In genomic region chr19:15331419-15332310, GRCh38 we compare ENCODE assay signal across 7 cellular contexts. TPM values are rescaled to one million over a fixed set of nuclear protein-coding genes. Genes with fewer than 3 reads are reported as not detected.
DNase-seq lines count a peak whose midpoint lies in the region; ATAC-seq and TF ChIP-seq lines count a peak whose summit lies in the region.

No MANE protein-coding gene starts in this region.

- H3K27me3 Mint-ChIP-seq in activated T-helper 1 cell treated with anti-CD3 and anti-CD28 coated beads, Interleukin-12 subunit alpha, Interleukin-12 subunit beta, Interleukin-2, Interleukin-4 antibody, amounts not matched to agents 30 ng/mL and 10 ng/mL and 1 ng/mL, durations not matched to agents 14 hours and 24 hours and 36 hours (ENCODE audit: insufficient read depth): no peaks in the 10 kb centered on the region
- no peaks in the 10 kb centered on the region for H3K27me3 Mint-ChIP-seq in neural crest cell (ENCODE audit: low read depth)

- no peak for TF ChIP-seq CTCF in fibroblast of mammary gland (conservative IDR thresholded peaks at IDR 0.05; ENCODE audit: control insufficient read depth, insufficient read depth, low read depth, low read length)
- TF ChIP-seq CTCF in neural crest cell (conservative IDR thresholded peaks at IDR 0.05): no peak

- H3K27me3 ChIP-seq in subcutaneous abdominal adipose tissue (ENCODE audit: control insufficient read depth in 5 of 5, insufficient read depth in 4 of 5, low read length in 5 of 5): no peaks in the 10 kb centered on the region

- H3K9me3 ChIP-seq in subcutaneous abdominal adipose tissue (ENCODE audit: control insufficient read depth in 5 of 5, low read length in 5 of 5): no peaks in the 10 kb centered on the region

- peak overlapping the region; percentile 98 for H3K4me3 Mint-ChIP-seq in activated T-helper 1 cell treated with anti-CD3 and anti-CD28 coated beads, Interleukin-12 subunit alpha, Interleukin-12 subunit beta, Interleukin-2, Interleukin-4 antibody, amounts not matched to agents 30 ng/mL and 10 ng/mL and 1 ng/mL, durations not matched to agents 14 hours and 24 hours and 36 hours
- peak overlapping the region; percentile 98 for H3K4me3 Mint-ChIP-seq in neural crest cell

- H3K4me1 ChIP-seq in subcutaneous abdominal adipose tissue (ENCODE audit: control insufficient read depth in 5 of 5, insufficient read depth in 5 of 5, low read length in 5 of 5): peaks cover 7 to 53% (median 49%) of the 10 kb centered on the region in 5 donors

- H3K27ac ChIP-seq in subcutaneous abdominal adipose tissue (ENCODE audit: low read depth, low read length): peak overlapping the region; percentile 94

- peaks cover 11% of the 10 kb centered on the region for H3K36me3 Mint-ChIP-seq in activated T-helper 1 cell treated with anti-CD3 and anti-CD28 coated beads, Interleukin-12 subunit alpha, Interleukin-12 subunit beta, Interleukin-2, Interleukin-4 antibody, amounts not matched to agents 30 ng/mL and 10 ng/mL and 1 ng/mL, durations not matched to agents 14 hours and 24 hours and 36 hours (ENCODE audit: low read depth)
- H3K36me3 Mint-ChIP-seq in neural crest cell (ENCODE audit: low read depth): peaks cover 4% of the 10 kb centered on the region

- intact Hi-C loops in activated T-helper 1 cell treated with anti-CD3 and anti-CD28 coated beads, Interleukin-12 subunit alpha, Interleukin-12 subunit beta, Interleukin-2, Interleukin-4 antibody, amounts not matched to agents 30 ng/mL and 10 ng/mL and 1 ng/mL, durations not matched to agents 14 hours and 24 hours and 36 hours (cut with micrococcal nuclease): loop anchor here (1.0 to 2.0 kb wide), 4 partner anchors 31 to 225 kb away; partner anchors contain the start of gene AKAP8

- DNase-seq in OCI-M1 (lab: John Stamatoyannopoulos, UW) (peak; percentile 82), fibroblast of mammary gland (ENCODE audit: low read depth) (peak; percentile 39), neural crest cell (ENCODE audit: low read depth, low spot score) (peak; percentile 10)
- peak; percentile 60 for DNase-seq in activated T-helper 1 cell treated with anti-CD3 and anti-CD28 coated beads, Interleukin-12 subunit alpha, Interleukin-12 subunit beta, Interleukin-2, Interleukin-4 antibody, amounts not matched to agents 30 ng/mL and 10 ng/mL and 1 ng/mL, durations not matched to agents 14 hours and 24 hours and 36 hours (ENCODE audit: low spot score)

- peaks cover 43% of the 10 kb centered on the region for H3K4me1 Mint-ChIP-seq in activated T-helper 1 cell treated with anti-CD3 and anti-CD28 coated beads, Interleukin-12 subunit alpha, Interleukin-12 subunit beta, Interleukin-2, Interleukin-4 antibody, amounts not matched to agents 30 ng/mL and 10 ng/mL and 1 ng/mL, durations not matched to agents 14 hours and 24 hours and 36 hours (ENCODE audit: low read depth)
- peaks cover 45% of the 10 kb centered on the region for H3K4me1 Mint-ChIP-seq in neural crest cell

- no peaks in the 10 kb centered on the region for H3K36me3 ChIP-seq in subcutaneous abdominal adipose tissue (ENCODE audit: control insufficient read depth in 5 of 5, insufficient read depth in 5 of 5, low read length in 5 of 5)

- no peaks in the 10 kb centered on the region for H3K9me3 Mint-ChIP-seq in activated T-helper 1 cell treated with anti-CD3 and anti-CD28 coated beads, Interleukin-12 subunit alpha, Interleukin-12 subunit beta, Interleukin-2, Interleukin-4 antibody, amounts not matched to agents 30 ng/mL and 10 ng/mL and 1 ng/mL, durations not matched to agents 14 hours and 24 hours and 36 hours
- no peaks in the 10 kb centered on the region for H3K9me3 Mint-ChIP-seq in neural crest cell

- H3K9ac ChIP-seq in subcutaneous abdominal adipose tissue (ENCODE audit: low read length in 5 of 5): peak overlapping the region in 4 of 5 donors; percentile 77 to 98 (median 94)

- H3K4me3 ChIP-seq in fibroblast of mammary gland (ENCODE audit: control insufficient read depth, low read depth, low read length) (peak overlapping the region; percentile 90), subcutaneous abdominal adipose tissue (ENCODE audit: low read depth in 1 of 5, low read length in 5 of 5) (peak overlapping the region; percentile 73 to 94 (median 88))

- ATAC-seq in HG02870 (IDR thresholded peaks at IDR 0.05; ENCODE audit: unreplicated experiment): peak; percentile 34

- H3K27ac Mint-ChIP-seq in activated T-helper 1 cell treated with anti-CD3 and anti-CD28 coated beads, Interleukin-12 subunit alpha, Interleukin-12 subunit beta, Interleukin-2, Interleukin-4 antibody, amounts not matched to agents 30 ng/mL and 10 ng/mL and 1 ng/mL, durations not matched to agents 14 hours and 24 hours and 36 hours: peak overlapping the region; percentile 98
- H3K27ac Mint-ChIP-seq in neural crest cell (ENCODE audit: unreplicated experiment): peak overlapping the region; percentile 98

- peak; percentile 19 for TF ChIP-seq POLR2A in GM18526 (IDR thresholded peaks at IDR 0.05; ENCODE audit: extremely low read depth, insufficient read length)

RNA-seq across cellular contexts. Expression of gene BRD4, which starts 0.7 kb away (rescaled TPM):
- 122 and 129 TPM in 2 replicates for total RNA-seq in activated T-helper 1 cell treated with anti-CD3 and anti-CD28 coated beads, Interleukin-12 subunit alpha, Interleukin-12 subunit beta, Interleukin-2, Interleukin-4 antibody, amounts not matched to agents 30 ng/mL and 10 ng/mL and 1 ng/mL, durations not matched to agents 14 hours and 24 hours and 36 hours
- total RNA-seq in neural crest cell: 152 and 158 TPM in 2 replicates

RNA-seq across cellular contexts. Expression of gene AKAP8, which starts 47.9 kb away (rescaled TPM):
- total RNA-seq in activated T-helper 1 cell treated with anti-CD3 and anti-CD28 coated beads, Interleukin-12 subunit alpha, Interleukin-12 subunit beta, Interleukin-2, Interleukin-4 antibody, amounts not matched to agents 30 ng/mL and 10 ng/mL and 1 ng/mL, durations not matched to agents 14 hours and 24 hours and 36 hours: 52.7 and 57.5 TPM in 2 replicates
- total RNA-seq in neural crest cell: 41.3 and 43.1 TPM in 2 replicates

Comparison
In these comparisons a context has a peak if more than half of its experiments do, and no peak if none do; other contexts are left out.
1. Peak in every context shown above with its lines: DNase-seq, ATAC-seq, H3K4me3 ChIP-seq and H3K27ac ChIP-seq.
2. DNase-seq: peak in every context shown above with its lines; median percentile 82 in OCI-M1; 60 in activated T-helper 1 cell treated with anti-CD3 and anti-CD28 coated beads, Interleukin-12 subunit alpha, Interleukin-12 subunit beta, Interleukin-2, Interleukin-4 antibody, amounts not matched to agents 30 ng/mL and 10 ng/mL and 1 ng/mL, durations not matched to agents 14 hours and 24 hours and 36 hours; 39 in fibroblast of mammary gland; 10 in neural crest cell.